1 cellular context compared by ENCODE assay signal in genomic region chr1:18329469-18329868, GRCh38.
TF ChIP-seq lines count a peak whose summit lies in the region.

No MANE protein-coding gene starts in this region.

TF ChIP-seq in H1, 55 proteins besides CTCF, POLR2A, EP300 and RAD21:
- TF ChIP-seq MAFK (IDR thresholded peaks at IDR 0.05; ENCODE audit: low read depth, low read length) (no peak), TAF7 (optimal IDR thresholded peaks at IDR 0.05; ENCODE audit: borderline replicate concordance, low read depth, low read length) (no peak), SAP30 (IDR thresholded peaks at IDR 0.05; ENCODE audit: insufficient read depth, insufficient replicate concordance, low read length) (no peak), SIX5 (IDR thresholded peaks at IDR 0.05; ENCODE audit: low read depth, low read length) (no peak), SP4 (IDR thresholded peaks at IDR 0.05; ENCODE audit: low read length) (no peak), EZH2 (IDR thresholded peaks at IDR 0.05; ENCODE audit: low read depth, low read length, severe bottlenecking) (no peak), ATF2 (IDR thresholded peaks at IDR 0.05; ENCODE audit: low read length) (no peak), ATF3 (IDR thresholded peaks at IDR 0.05; ENCODE audit: insufficient read depth, low read depth, low read length) (no peak), CTBP2 (IDR thresholded peaks at IDR 0.05; ENCODE audit: borderline replicate concordance, insufficient read depth, insufficient read length, low read length) (no peak), SIN3A (conservative IDR thresholded peaks at IDR 0.05 in 1 of 2, IDR thresholded peaks at IDR 0.05 in 1 of 2; ENCODE audit: low read depth in 1 of 2, low read length in 2 of 2) (no peak), FOSL1 (IDR thresholded peaks at IDR 0.05; ENCODE audit: insufficient read depth, low read depth, low read length) (no peak), USF2 (IDR thresholded peaks at IDR 0.05; ENCODE audit: low read length) (no peak), BRCA1 (IDR thresholded peaks at IDR 0.05; ENCODE audit: low read depth, low read length) (no peak), BACH1 (IDR thresholded peaks at IDR 0.05; ENCODE audit: low read length) (no peak), KDM1A (IDR thresholded peaks at IDR 0.05; ENCODE audit: borderline replicate concordance, low read length) (no peak), SIRT6 (IDR thresholded peaks at IDR 0.05; ENCODE audit: low read length) (no peak)
